1 cellular context compared by ENCODE assay signal in genomic region chr2:235535423-235536130, GRCh38.
TF ChIP-seq lines count a peak whose summit lies in the region.

No MANE protein-coding gene starts in this region.

TF ChIP-seq in SK-N-SH, 30 proteins besides CTCF, POLR2A, EP300 and RAD21 (continued from another document):
- TF ChIP-seq ZBTB33 (IDR thresholded peaks at IDR 0.05; ENCODE audit: borderline replicate concordance, low read depth), result no peak
- no peak for TF ChIP-seq NRF1 (IDR thresholded peaks at IDR 0.05; ENCODE audit: low read depth, low read length)
- no peak for TF ChIP-seq TEAD4 (IDR thresholded peaks at IDR 0.05; ENCODE audit: borderline replicate concordance, insufficient read depth)
- TF ChIP-seq MXI1 (IDR thresholded peaks at IDR 0.05; ENCODE audit: low read depth, low read length), result no peak
- no peak for TF ChIP-seq JUND (IDR thresholded peaks at IDR 0.05)
- no peak for TF ChIP-seq SIN3A (IDR thresholded peaks at IDR 0.05; ENCODE audit: borderline replicate concordance, low read depth, low read length)
- no peak for TF ChIP-seq YY1 (IDR thresholded peaks at IDR 0.05; ENCODE audit: low read depth)
- TF ChIP-seq MAX (IDR thresholded peaks at IDR 0.05; ENCODE audit: low read depth), result no peak
- TF ChIP-seq GATA2 (CRISPR knock-in tag; IDR thresholded peaks at IDR 0.05), result no peak
- TF ChIP-seq FOXM1 (IDR thresholded peaks at IDR 0.05; ENCODE audit: low read depth), result no peak
- no peak for TF ChIP-seq FOSL2 (IDR thresholded peaks at IDR 0.05; ENCODE audit: borderline replicate concordance, low read depth)
- no peak for TF ChIP-seq USF2 (IDR thresholded peaks at IDR 0.05; ENCODE audit: borderline replicate concordance, low read depth, low read length)
